In genomic region chr17:4714342-4715070, GRCh38 we compare ENCODE assay signal across 7 cellular contexts. TPM values are rescaled to one million over a fixed set of nuclear protein-coding genes. Genes with fewer than 3 reads are reported as not detected.
DNase-seq lines count a peak whose midpoint lies in the region; ATAC-seq and TF ChIP-seq lines count a peak whose summit lies in the region.
"Not testable (repeated sequence)": the region's sequence is repeated elsewhere in the genome, so short reads cannot be mapped to it uniquely, and the experiment has no call there.
"Had no signal": no experiment of that assay in that cellular context is flagged by ENCODE, and none has a peak within 500 bp of the region (broad histone marks: within the 10 kb centered on the region; RNA-seq: fewer than 3 reads in every experiment).

No MANE protein-coding gene starts in this region.

- CTCF ChIA-PET in activated CD8-positive, alpha-beta T cell treated with anti-CD3 and anti-CD28 coated beads, Interleukin-2, amount 10 ng/mL, durations not matched to agents 7 days and 5 days (lab: Charles Lee): interaction anchor here (0.6 to 2.3 kb wide), 5 partner anchors 11 to 82 kb away, joined by 3 to 14 read pairs (median 4); partner anchors contain the start of gene PSMB6

- not testable (repeated sequence) for H3K27me3 Mint-ChIP-seq in CD4-positive, CD25-positive, alpha-beta regulatory T cell; activated CD8-positive, alpha-beta T cell treated with anti-CD3 and anti-CD28 coated beads, Interleukin-2, amount 10 ng/mL, durations not matched to agents 7 days and 5 days (ENCODE audit: low read depth); activated naive CD8-positive, alpha-beta T cell treated with anti-CD3 and anti-CD28 coated beads, Interleukin-2, amount 50 U/mL, for 24 hours; stimulated activated naive B cell treated with anti-CD40 and anti-IgM and Interleukin-4, amounts not matched to agents 10 μg/mL and 1 μg/mL and 100 μg/mL, for 72 hours

- H3K4me1 ChIP-seq in CD4-positive, CD25-positive, alpha-beta regulatory T cell (ENCODE audit: control insufficient read depth, insufficient read depth, low read length, poor library complexity, severe bottlenecking): peaks cover 51% of the 10 kb centered on the region
- H3K4me1 ChIP-seq in OCI-LY1 (ENCODE audit: insufficient read depth, low read length, severe bottlenecking) (peaks cover 41% of the 10 kb centered on the region), lower lobe of right lung (peaks cover 36% of the 10 kb centered on the region)

- peak overlapping the region; percentile 93 to 97 (median 93) for H3K27ac Mint-ChIP-seq in CD4-positive, CD25-positive, alpha-beta regulatory T cell
- peak overlapping the region; percentile 94 for H3K27ac Mint-ChIP-seq in activated CD8-positive, alpha-beta T cell treated with anti-CD3 and anti-CD28 coated beads, Interleukin-2, amount 10 ng/mL, durations not matched to agents 7 days and 5 days
- peak overlapping the region; percentile 93 for H3K27ac Mint-ChIP-seq in activated naive CD8-positive, alpha-beta T cell treated with anti-CD3 and anti-CD28 coated beads, Interleukin-2, amount 50 U/mL, for 24 hours
- H3K27ac Mint-ChIP-seq in stimulated activated naive B cell treated with anti-CD40 and anti-IgM and Interleukin-4, amounts not matched to agents 10 μg/mL and 1 μg/mL and 100 μg/mL, for 72 hours: peak overlapping the region; percentile 81

- peak overlapping the region; percentile 79 to 85 (median 82) for H3K4me3 Mint-ChIP-seq in CD4-positive, CD25-positive, alpha-beta regulatory T cell
- H3K4me3 Mint-ChIP-seq in activated CD8-positive, alpha-beta T cell treated with anti-CD3 and anti-CD28 coated beads, Interleukin-2, amount 10 ng/mL, durations not matched to agents 7 days and 5 days: peak overlapping the region; percentile 81
- H3K4me3 Mint-ChIP-seq in activated naive CD8-positive, alpha-beta T cell treated with anti-CD3 and anti-CD28 coated beads, Interleukin-2, amount 50 U/mL, for 24 hours: peak overlapping the region; percentile 76
- H3K4me3 Mint-ChIP-seq in stimulated activated naive B cell treated with anti-CD40 and anti-IgM and Interleukin-4, amounts not matched to agents 10 μg/mL and 1 μg/mL and 100 μg/mL, for 72 hours: peak overlapping the region; percentile 50 to 73

- POLR2A ChIA-PET in activated CD8-positive, alpha-beta T cell treated with anti-CD3 and anti-CD28 coated beads, Interleukin-2, amount 10 ng/mL, durations not matched to agents 7 days and 5 days (lab: Charles Lee): interaction anchor here (0.6 to 2.2 kb wide), 5 partner anchors 11 to 141 kb away, joined by 3 to 9 read pairs (median 5); no protein-coding TSS in a partner anchor

- not testable (repeated sequence) for H3K9ac ChIP-seq in OCI-LY1 (ENCODE audit: low read length)

- not testable (repeated sequence) for H4K20me1 ChIP-seq in OCI-LY1 (ENCODE audit: insufficient read depth, low read length)

- H3K9me3 ChIP-seq in CD4-positive, CD25-positive, alpha-beta regulatory T cell (ENCODE audit: control insufficient read depth in 2 of 2, low read length in 2 of 2); OCI-LY1 (ENCODE audit: low read length); lower lobe of right lung: not testable (repeated sequence)

- peak overlapping the region; percentile 57 for H3K4me3 ChIP-seq in CD4-positive, CD25-positive, alpha-beta regulatory T cell (ENCODE audit: low read depth, low read length)
- not testable (repeated sequence) for H3K4me3 ChIP-seq in OCI-LY1 (ENCODE audit: low read depth, low read length, poor library complexity, severe bottlenecking)
- peak overlapping the region; percentile 8 for H3K4me3 ChIP-seq in lower lobe of right lung

- H3K36me3 Mint-ChIP-seq in CD4-positive, CD25-positive, alpha-beta regulatory T cell: peaks cover 12% of the 10 kb centered on the region
- peaks cover 63% of the 10 kb centered on the region for H3K36me3 Mint-ChIP-seq in activated CD8-positive, alpha-beta T cell treated with anti-CD3 and anti-CD28 coated beads, Interleukin-2, amount 10 ng/mL, durations not matched to agents 7 days and 5 days (ENCODE audit: low read depth)
- H3K36me3 Mint-ChIP-seq in activated naive CD8-positive, alpha-beta T cell treated with anti-CD3 and anti-CD28 coated beads, Interleukin-2, amount 50 U/mL, for 24 hours (ENCODE audit: low read depth): peaks cover 39% of the 10 kb centered on the region
- H3K36me3 Mint-ChIP-seq in stimulated activated naive B cell treated with anti-CD40 and anti-IgM and Interleukin-4, amounts not matched to agents 10 μg/mL and 1 μg/mL and 100 μg/mL, for 72 hours: peaks cover 23 to 38% of the 10 kb centered on the region in 2 donors

- H3K27me3 ChIP-seq in CD4-positive, CD25-positive, alpha-beta regulatory T cell (ENCODE audit: control insufficient read depth, insufficient read depth, low read length); OCI-LY1 (ENCODE audit: insufficient read depth, low read length); lower lobe of right lung (ENCODE audit: low read depth): not testable (repeated sequence)

- TF ChIP-seq CTCF in OCI-LY1 (IDR thresholded peaks at IDR 0.05; ENCODE audit: low read length); lower lobe of right lung (IDR thresholded peaks at IDR 0.05): not testable (repeated sequence)

- peaks cover 4 to 53% (median 33%) of the 10 kb centered on the region in 4 donors for H3K4me1 Mint-ChIP-seq in CD4-positive, CD25-positive, alpha-beta regulatory T cell
- H3K4me1 Mint-ChIP-seq in activated CD8-positive, alpha-beta T cell treated with anti-CD3 and anti-CD28 coated beads, Interleukin-2, amount 10 ng/mL, durations not matched to agents 7 days and 5 days (ENCODE audit: low read depth): peaks cover 77% of the 10 kb centered on the region
- peaks cover 49% of the 10 kb centered on the region for H3K4me1 Mint-ChIP-seq in activated naive CD8-positive, alpha-beta T cell treated with anti-CD3 and anti-CD28 coated beads, Interleukin-2, amount 50 U/mL, for 24 hours
- H3K4me1 Mint-ChIP-seq in stimulated activated naive B cell treated with anti-CD40 and anti-IgM and Interleukin-4, amounts not matched to agents 10 μg/mL and 1 μg/mL and 100 μg/mL, for 72 hours: peaks cover 37 to 51% of the 10 kb centered on the region in 2 donors

- not testable (repeated sequence) for H2AFZ ChIP-seq in OCI-LY1 (ENCODE audit: low read length)

- H3K27ac ChIP-seq in CD4-positive, CD25-positive, alpha-beta regulatory T cell (ENCODE audit: insufficient read depth, low read length, poor library complexity, severe bottlenecking): peak overlapping the region; percentile 70
- H3K27ac ChIP-seq in OCI-LY1 (ENCODE audit: low read depth, low read length, poor library complexity, severe bottlenecking): peak overlapping the region; percentile 25
- H3K27ac ChIP-seq in lower lobe of right lung: peak overlapping the region; percentile 31

- peaks cover 32% of the 10 kb centered on the region for H3K36me3 ChIP-seq in CD4-positive, CD25-positive, alpha-beta regulatory T cell (ENCODE audit: control insufficient read depth, insufficient read depth, low read length)
- peaks cover 30% of the 10 kb centered on the region for H3K36me3 ChIP-seq in OCI-LY1 (ENCODE audit: insufficient read depth, low read length)
- peaks cover 38% of the 10 kb centered on the region for H3K36me3 ChIP-seq in lower lobe of right lung

- intact Hi-C loops in lower lobe of right lung (cut with DNase I): not testable (repeated sequence)

- not testable (repeated sequence) for H3K9me3 Mint-ChIP-seq in CD4-positive, CD25-positive, alpha-beta regulatory T cell; activated CD8-positive, alpha-beta T cell treated with anti-CD3 and anti-CD28 coated beads, Interleukin-2, amount 10 ng/mL, durations not matched to agents 7 days and 5 days (ENCODE audit: insufficient read depth); activated naive CD8-positive, alpha-beta T cell treated with anti-CD3 and anti-CD28 coated beads, Interleukin-2, amount 50 U/mL, for 24 hours; stimulated activated naive B cell treated with anti-CD40 and anti-IgM and Interleukin-4, amounts not matched to agents 10 μg/mL and 1 μg/mL and 100 μg/mL, for 72 hours

- peak overlapping the region; percentile 27; the same call in 1 of the 2 replicates for H3K4me2 ChIP-seq in OCI-LY1 (ENCODE audit: low read length)

- H3F3A ChIP-seq in OCI-LY1 (ENCODE audit: insufficient read depth, low read length): not testable (repeated sequence)

- DNase-seq in CD4-positive, CD25-positive, alpha-beta regulatory T cell; activated CD8-positive, alpha-beta T cell treated with anti-CD3 and anti-CD28 coated beads, Interleukin-2, amount 10 ng/mL, durations not matched to agents 7 days and 5 days; activated naive CD8-positive, alpha-beta T cell treated with anti-CD3 and anti-CD28 coated beads, Interleukin-2, amount 50 U/mL, for 24 hours; lower lobe of right lung; stimulated activated naive B cell treated with anti-CD40 and anti-IgM and Interleukin-4, amounts not matched to agents 10 μg/mL and 1 μg/mL and 100 μg/mL, for 72 hours: not testable (repeated sequence)

- ATAC-seq in CD4-positive, CD25-positive, alpha-beta regulatory T cell (ENCODE audit: low read depth in 2 of 2); activated CD8-positive, alpha-beta T cell treated with anti-CD3 and anti-CD28 coated beads, Interleukin-2, amount 10 ng/mL, durations not matched to agents 7 days and 5 days; activated naive CD8-positive, alpha-beta T cell treated with anti-CD3 and anti-CD28 coated beads, Interleukin-2, amount 50 U/mL, for 24 hours; lower lobe of right lung; stimulated activated naive B cell treated with anti-CD40 and anti-IgM and Interleukin-4, amounts not matched to agents 10 μg/mL and 1 μg/mL and 100 μg/mL, for 72 hours (replicated peaks): not testable (repeated sequence)

- H3K79me2 ChIP-seq in OCI-LY1 (ENCODE audit: insufficient read depth, low read length): not testable (repeated sequence)

- not testable (repeated sequence) for H3K9me2 ChIP-seq in OCI-LY1 (ENCODE audit: low read depth, low read length)

RNA-seq across cellular contexts. Expression of gene ARRB2, which starts 4.1 kb away (rescaled TPM):
- total RNA-seq in CD4-positive, CD25-positive, alpha-beta regulatory T cell: 197 TPM
- polyA plus RNA-seq in CD4-positive, CD25-positive, alpha-beta regulatory T cell: 10 to 100 TPM; 22.4 to 37.5 (median 28.9) TPM
- 100 to 1,000 TPM; 302 to 316 TPM for total RNA-seq in activated CD8-positive, alpha-beta T cell treated with anti-CD3 and anti-CD28 coated beads, Interleukin-2, amount 10 ng/mL, durations not matched to agents 7 days and 5 days
- total RNA-seq in lower lobe of right lung: 201 TPM

RNA-seq across cellular contexts. Expression of gene PELP1, which starts 10.6 kb away (rescaled TPM):
- total RNA-seq in CD4-positive, CD25-positive, alpha-beta regulatory T cell: 51.9 TPM
- 1 to 10 TPM; 6.2 to 8.6 (median 7.8) TPM for polyA plus RNA-seq in CD4-positive, CD25-positive, alpha-beta regulatory T cell
- total RNA-seq in activated CD8-positive, alpha-beta T cell treated with anti-CD3 and anti-CD28 coated beads, Interleukin-2, amount 10 ng/mL, durations not matched to agents 7 days and 5 days: 10 to 100 TPM; 69.2 to 76.1 TPM
- 37.4 TPM for total RNA-seq in lower lobe of right lung

RNA-seq across cellular contexts. Expression of gene MED11, which starts 16.7 kb away (rescaled TPM):
- 9.3 TPM for total RNA-seq in CD4-positive, CD25-positive, alpha-beta regulatory T cell
- 10 to 100 TPM; 40.0 to 46.8 (median 43.9) TPM for polyA plus RNA-seq in CD4-positive, CD25-positive, alpha-beta regulatory T cell
- 10 to 100 TPM; 23.0 to 27.2 TPM for total RNA-seq in activated CD8-positive, alpha-beta T cell treated with anti-CD3 and anti-CD28 coated beads, Interleukin-2, amount 10 ng/mL, durations not matched to agents 7 days and 5 days
- total RNA-seq in lower lobe of right lung: 22.9 TPM

RNA-seq across cellular contexts. Expression of gene ZMYND15, which starts 25.1 kb away (rescaled TPM):
- 1.0 TPM for total RNA-seq in CD4-positive, CD25-positive, alpha-beta regulatory T cell
- polyA plus RNA-seq in CD4-positive, CD25-positive, alpha-beta regulatory T cell: not detected
- not detected for total RNA-seq in activated CD8-positive, alpha-beta T cell treated with anti-CD3 and anti-CD28 coated beads, Interleukin-2, amount 10 ng/mL, durations not matched to agents 7 days and 5 days
- total RNA-seq in lower lobe of right lung: 13.3 TPM
- total RNA-seq: vagina had no signal

RNA-seq across cellular contexts. Expression of gene CXCL16, which starts 25.2 kb away (rescaled TPM):
- total RNA-seq in CD4-positive, CD25-positive, alpha-beta regulatory T cell: 7.3 TPM
- under 1 TPM in 3 of 4 donors, not detected in 1; 0.41 to 0.79 (median 0.45) TPM for polyA plus RNA-seq in CD4-positive, CD25-positive, alpha-beta regulatory T cell
- total RNA-seq in activated CD8-positive, alpha-beta T cell treated with anti-CD3 and anti-CD28 coated beads, Interleukin-2, amount 10 ng/mL, durations not matched to agents 7 days and 5 days: under 1 TPM; 0.50 to 0.89 TPM
- total RNA-seq in lower lobe of right lung: 249 TPM
